28 cellular contexts compared by ENCODE assay signal in genomic region chr2:213177685-213178084, GRCh38.
"Had no signal": no experiment of that assay in that cellular context is flagged by ENCODE, and none has a peak within 500 bp of the region (broad histone marks: within the 10 kb centered on the region; RNA-seq: fewer than 3 reads in every experiment).

No MANE protein-coding gene starts in this region.

- H3K9me3 Mint-ChIP-seq: natural killer cell, nephron progenitor cell had no signal

- H3K27ac ChIP-seq: left ventricle myocardium inferior, neural progenitor cell, ovary, right atrium auricular region, right lobe of liver, stomach, testis, thyroid gland, transverse colon, upper lobe of right lung had no signal

- H3K4me2 ChIP-seq: neural progenitor cell, smooth muscle cell had no signal

- H3K4me3 Mint-ChIP-seq: immature natural killer cell; mesothelial cell of epicardium; naive B cell; natural killer cell; nephron progenitor cell; neural progenitor cell; stimulated activated naive B cell treated with anti-CD40 and anti-IgM and Interleukin-4, amounts not matched to agents 10 μg/mL and 1 μg/mL and 100 μg/mL, for 72 hours had no signal

- H3K9ac ChIP-seq: neural progenitor cell had no signal

- H3K36me3 Mint-ChIP-seq: naive B cell, natural killer cell, neural progenitor cell had no signal

- H2AFZ ChIP-seq: neural progenitor cell had no signal

- H3K9me3 ChIP-seq: left ventricle myocardium inferior, ovary, right atrium auricular region, right lobe of liver, stomach, testis, thyroid gland, transverse colon, upper lobe of right lung had no signal

- H3K4me1 ChIP-seq: left ventricle myocardium inferior, neural progenitor cell, right atrium auricular region, right lobe of liver, stomach, testis, thyroid gland, transverse colon, upper lobe of right lung had no signal

- H3K4me1 Mint-ChIP-seq: immature natural killer cell, natural killer cell, nephron progenitor cell, neural progenitor cell had no signal

- DNase-seq: hypothalamus; immature natural killer cell; kidney; left colon; left ventricle myocardium inferior; mesendoderm; naive B cell; natural killer cell; nephron progenitor cell; ovary; right lobe of liver; stimulated activated CD4-positive, alpha-beta T cell treated with anti-CD3 and anti-CD28 coated beads, Interleukin-1b, Interleukin-23, amount 100 ng/mL, for 48 hours; stimulated activated CD4-positive, alpha-beta T cell treated with anti-CD3 and anti-CD28 coated beads, Interleukin-2, amount 100 ng/mL, for 48 hours; stimulated activated CD4-positive, alpha-beta T cell treated with anti-CD3 and anti-CD28 coated beads, Interleukin-4, amount 100 ng/mL, for 4 hours; stimulated activated CD8-positive, alpha-beta memory T cell treated with anti-CD3 and anti-CD28 coated beads, Interleukin-4, amount 100 ng/mL, for 48 hours; stimulated activated naive B cell treated with anti-CD40 and anti-IgM and Interleukin-4, amounts not matched to agents 10 μg/mL and 1 μg/mL and 100 μg/mL, for 72 hours; stimulated activated naive CD8-positive, alpha-beta T cell treated with anti-CD3 and anti-CD28 coated beads, Interleukin-15, Interleukin-2, amounts not matched to agents 100 U/mL and 50 U/mL, for 24 hours; stomach; testis; thyroid gland; transverse colon; upper lobe of right lung had no signal

- H3K4me3 ChIP-seq: left ventricle myocardium inferior, lung, neural progenitor cell, ovary, right atrium auricular region, right lobe of liver, smooth muscle cell, stomach, testis, thyroid gland, transverse colon, upper lobe of right lung had no signal

- H3K27me3 Mint-ChIP-seq: naive B cell; progenitor cell of endocrine pancreas; stimulated activated naive B cell treated with anti-CD40 and anti-IgM and Interleukin-4, amounts not matched to agents 10 μg/mL and 1 μg/mL and 100 μg/mL, for 72 hours had no signal

- ATAC-seq: left colon; natural killer cell; stimulated activated naive B cell treated with anti-CD40 and anti-IgM and Interleukin-4, amounts not matched to agents 10 μg/mL and 1 μg/mL and 100 μg/mL, for 72 hours; stimulated activated naive CD8-positive, alpha-beta T cell treated with anti-CD3 and anti-CD28 coated beads, Interleukin-15, Interleukin-2, amounts not matched to agents 100 U/mL and 50 U/mL, for 24 hours; upper lobe of right lung had no signal

- H3K36me3 ChIP-seq: left ventricle myocardium inferior, neural progenitor cell, ovary, right atrium auricular region, right lobe of liver, stomach, thyroid gland, transverse colon, upper lobe of right lung had no signal

- H3K27me3 ChIP-seq: neural progenitor cell, ovary, right atrium auricular region, right lobe of liver, stomach, testis, thyroid gland, transverse colon, upper lobe of right lung had no signal

- H3K27ac Mint-ChIP-seq: immature natural killer cell, mesothelial cell of epicardium, natural killer cell, nephron progenitor cell, neural progenitor cell, progenitor cell of endocrine pancreas had no signal
